In the genomic region with DNA sequence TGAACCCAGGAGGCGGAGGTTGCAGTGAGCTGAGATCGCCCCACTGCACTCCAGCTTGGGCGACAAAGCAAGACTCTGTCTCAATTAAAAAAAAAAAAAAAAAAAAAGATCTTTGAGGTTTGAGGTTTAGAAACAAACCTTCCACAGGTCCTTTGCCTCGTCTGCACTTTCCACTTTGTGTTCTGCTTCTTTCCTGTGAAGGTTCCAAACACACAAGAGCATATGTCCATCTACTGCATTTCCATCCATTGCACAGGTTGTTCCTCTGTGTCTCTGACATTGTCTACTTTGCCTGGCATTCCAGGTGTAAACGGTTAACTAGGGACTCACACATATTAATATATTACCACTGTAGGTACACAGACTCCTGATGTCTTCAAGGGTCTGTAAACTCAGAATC, we compare ENCODE assay signal across 21 cellular contexts. TPM values are rescaled to one million over a fixed set of nuclear protein-coding genes. Genes with fewer than 3 reads are reported as not detected.
A peak's percentile ranks its signal among the peaks of the same experiment; 100 is the strongest.
DNase-seq lines count a peak whose midpoint lies in the region; ATAC-seq lines count a peak whose summit lies in the region.
"Had no signal": no experiment of that assay in that cellular context is flagged by ENCODE, and none has a peak within 500 bp of the region (broad histone marks: within the 10 kb centered on the region; RNA-seq: fewer than 3 reads in every experiment).

No MANE protein-coding gene starts in this region.

- H3K36me3 Mint-ChIP-seq in activated naive CD4-positive, alpha-beta T cell treated with anti-CD3 and anti-CD28 coated beads, Interleukin-2, amount 50 U/mL, for 24 hours, result peaks cover 19% of the 10 kb centered on the region
- peaks cover 11% of the 10 kb centered on the region for H3K36me3 Mint-ChIP-seq in T-helper 17 cell (ENCODE audit: low read depth)
- H3K36me3 Mint-ChIP-seq in central memory CD8-positive, alpha-beta T cell (ENCODE audit: insufficient read depth), result peaks cover 34% of the 10 kb centered on the region

- H3K4me3 Mint-ChIP-seq in activated naive CD4-positive, alpha-beta T cell treated with anti-CD3 and anti-CD28 coated beads, Interleukin-2, amount 50 U/mL, for 24 hours, result peak overlapping the region; percentile 62
- peak overlapping the region; percentile 71 for H3K4me3 Mint-ChIP-seq in T-helper 17 cell
- H3K4me3 Mint-ChIP-seq in central memory CD8-positive, alpha-beta T cell, result no peak overlapping the region
- peak overlapping the region in 1 of 2 donors; percentile 59 for H3K4me3 Mint-ChIP-seq in stimulated activated naive CD8-positive, alpha-beta T cell treated with anti-CD3 and anti-CD28 coated beads, Interleukin-15, amount 100 ng/mL, for 72 hours
- H3K4me3 Mint-ChIP-seq: activated naive CD4-positive, alpha-beta T cell treated with anti-CD3 and anti-CD28 coated beads for 36 hours had no signal

- H3K9me3 ChIP-seq in T-helper 17 cell (ENCODE audit: control insufficient read depth, low read length, poor library complexity, severe bottlenecking), result no peaks in the 10 kb centered on the region
- H3K9me3 ChIP-seq: BLaER1 treated with 17β-estradiol and CSF1 and Interleukin-3, amounts not matched to agents 10 nM and 100 nM; esophagus muscularis mucosa; gastrocnemius medialis; lower lobe of right lung; mucosa of descending colon; prostate gland had no signal

- peak overlapping the region; percentile 59 for H3K27ac Mint-ChIP-seq in activated naive CD4-positive, alpha-beta T cell treated with anti-CD3 and anti-CD28 coated beads, Interleukin-2, amount 50 U/mL, for 24 hours
- peak overlapping the region; percentile 82 for H3K27ac Mint-ChIP-seq in T-helper 17 cell
- peak overlapping the region; percentile 13 for H3K27ac Mint-ChIP-seq in central memory CD8-positive, alpha-beta T cell (ENCODE audit: low read depth)
- peak overlapping the region; percentile 44 to 89 for H3K27ac Mint-ChIP-seq in stimulated activated naive CD8-positive, alpha-beta T cell treated with anti-CD3 and anti-CD28 coated beads, Interleukin-15, amount 100 ng/mL, for 72 hours
- H3K27ac Mint-ChIP-seq: activated naive CD4-positive, alpha-beta T cell treated with anti-CD3 and anti-CD28 coated beads for 36 hours had no signal

- no peaks in the 10 kb centered on the region for H3K9me3 Mint-ChIP-seq in activated naive CD4-positive, alpha-beta T cell treated with anti-CD3 and anti-CD28 coated beads, Interleukin-2, amount 50 U/mL, for 24 hours
- no peaks in the 10 kb centered on the region for H3K9me3 Mint-ChIP-seq in central memory CD8-positive, alpha-beta T cell
- no peaks in the 10 kb centered on the region for H3K9me3 Mint-ChIP-seq in stimulated activated naive CD8-positive, alpha-beta T cell treated with anti-CD3 and anti-CD28 coated beads, Interleukin-15, amount 100 ng/mL, for 72 hours
- H3K9me3 Mint-ChIP-seq: activated naive CD4-positive, alpha-beta T cell treated with anti-CD3 and anti-CD28 coated beads for 36 hours had no signal

- peaks cover 19% of the 10 kb centered on the region for H3K4me1 Mint-ChIP-seq in activated naive CD4-positive, alpha-beta T cell treated with anti-CD3 and anti-CD28 coated beads, Interleukin-2, amount 50 U/mL, for 24 hours
- peaks cover 15% of the 10 kb centered on the region for H3K4me1 Mint-ChIP-seq in T-helper 17 cell
- peaks cover 12% of the 10 kb centered on the region for H3K4me1 Mint-ChIP-seq in central memory CD8-positive, alpha-beta T cell
- peaks cover 55% of the 10 kb centered on the region for H3K4me1 Mint-ChIP-seq in stimulated activated naive CD8-positive, alpha-beta T cell treated with anti-CD3 and anti-CD28 coated beads, Interleukin-15, amount 100 ng/mL, for 72 hours

- H3K27me3 Mint-ChIP-seq in activated naive CD4-positive, alpha-beta T cell treated with anti-CD3 and anti-CD28 coated beads, Interleukin-2, amount 50 U/mL, for 24 hours, result no peaks in the 10 kb centered on the region
- no peaks in the 10 kb centered on the region for H3K27me3 Mint-ChIP-seq in T-helper 17 cell
- no peaks in the 10 kb centered on the region for H3K27me3 Mint-ChIP-seq in central memory CD8-positive, alpha-beta T cell
- no peaks in the 10 kb centered on the region for H3K27me3 Mint-ChIP-seq in stimulated activated naive CD8-positive, alpha-beta T cell treated with anti-CD3 and anti-CD28 coated beads, Interleukin-15, amount 100 ng/mL, for 72 hours

- ATAC-seq in T-helper 17 cell (peak; percentile 50), HG02763 (IDR thresholded peaks at IDR 0.05; ENCODE audit: unreplicated experiment) (no peak), GM19324 (IDR thresholded peaks at IDR 0.05; ENCODE audit: low FRiP score, unreplicated experiment) (no peak)
- no peak for ATAC-seq in central memory CD8-positive, alpha-beta T cell (replicated peaks; ENCODE audit: extremely low read depth, poor library complexity, severe bottlenecking)
- no peak for ATAC-seq in stimulated activated naive CD8-positive, alpha-beta T cell treated with anti-CD3 and anti-CD28 coated beads, Interleukin-15, amount 100 ng/mL, for 72 hours
- ATAC-seq: gastrocnemius medialis, lower lobe of right lung, mucosa of descending colon had no signal

- DNase-seq in activated naive CD4-positive, alpha-beta T cell treated with anti-CD3 and anti-CD28 coated beads, Interleukin-2, amount 50 U/mL, for 16 hours, result no peak
- DNase-seq in T-helper 17 cell, result no peak
- DNase-seq in central memory CD8-positive, alpha-beta T cell (ENCODE audit: low spot score in 2 of 2), result no peak
- peak in 1 of 2 donors; percentile 16 for DNase-seq in stimulated activated naive CD8-positive, alpha-beta T cell treated with anti-CD3 and anti-CD28 coated beads, Interleukin-15, amount 100 ng/mL, for 72 hours
- DNase-seq in NCI-H2029 (lab: John Stamatoyannopoulos, UW), result no peak
- DNase-seq: activated CD4-positive, alpha-beta T cell treated with anti-CD3 and anti-CD28 coated beads for 1 hour; activated naive CD4-positive, alpha-beta T cell treated with anti-CD3 and anti-CD28 coated beads for 36 hours; DMS153; effector CD4-positive, alpha-beta T cell; gastrocnemius medialis; hypothalamus; KBM-7; lower lobe of right lung; mucosa of descending colon; NCI-H146 had no signal

RNA-seq across cellular contexts. Expression of gene DSTYK, which starts 40.1 kb away (rescaled TPM):
- total RNA-seq in T-helper 17 cell, result 10 to 100 TPM; 10.5 to 13.5 TPM

RNA-seq across cellular contexts. Expression of gene RBBP5, which starts 49.6 kb away (rescaled TPM):
- total RNA-seq in T-helper 17 cell, result 10 to 100 TPM; 13.3 to 15.3 TPM

RNA-seq across cellular contexts. Expression of gene TMCC2, which starts 56.4 kb away (rescaled TPM):
- total RNA-seq in T-helper 17 cell, result 10 to 100 TPM in 1 of 2 donors, under 1 TPM in 1; 0.65 to 10.2 TPM

Comparison
In these comparisons a context has a peak if more than half of its experiments do, and no peak if none do; other contexts are left out.
1. H3K27ac Mint-ChIP-seq: peak in every context shown above with its lines; median percentile 82 in T-helper 17 cell; 66 in stimulated activated naive CD8-positive, alpha-beta T cell treated with anti-CD3 and anti-CD28 coated beads, Interleukin-15, amount 100 ng/mL, for 72 hours; 59 in activated naive CD4-positive, alpha-beta T cell treated with anti-CD3 and anti-CD28 coated beads, Interleukin-2, amount 50 U/mL, for 24 hours; 13 in central memory CD8-positive, alpha-beta T cell.